In genomic region chr22:30262112-30262511, GRCh38 we compare ENCODE assay signal across 17 cellular contexts. TPM values are rescaled to one million over a fixed set of nuclear protein-coding genes. Genes with fewer than 3 reads are reported as not detected.
DNase-seq lines count a peak whose midpoint lies in the region; ATAC-seq, FAIRE-seq and TF ChIP-seq lines count a peak whose summit lies in the region.
"Had no signal": no experiment of that assay in that cellular context is flagged by ENCODE, and none has a peak within 500 bp of the region (broad histone marks: within the 10 kb centered on the region; RNA-seq: fewer than 3 reads in every experiment).

No MANE protein-coding gene starts in this region.

- no peak for TF ChIP-seq RAD21 in A549 (conservative IDR thresholded peaks at IDR 0.05 in 1 of 2, IDR thresholded peaks at IDR 0.05 in 1 of 2)

- TF ChIP-seq EP300 in A549 (IDR thresholded peaks at IDR 0.05): no peak

- H3K4me1 Mint-ChIP-seq in activated T-helper 1 cell treated with anti-CD3 and anti-CD28 coated beads, Interleukin-12 subunit alpha, Interleukin-12 subunit beta, Interleukin-2, Interleukin-4 antibody, amounts not matched to agents 30 ng/mL and 10 ng/mL and 1 ng/mL, durations not matched to agents 14 hours and 24 hours and 36 hours (ENCODE audit: low read depth): peaks cover 55% of the 10 kb centered on the region

- no peak for TF ChIP-seq CTCF in A549 (IDR thresholded peaks at IDR 0.05)
- no peak for TF ChIP-seq CTCF in foreskin keratinocyte (conservative IDR thresholded peaks at IDR 0.05)
- no peak for TF ChIP-seq CTCF in mucosa of descending colon (IDR thresholded peaks at IDR 0.05)

- H3K9me3 Mint-ChIP-seq in activated T-helper 1 cell treated with anti-CD3 and anti-CD28 coated beads, Interleukin-12 subunit alpha, Interleukin-12 subunit beta, Interleukin-2, Interleukin-4 antibody, amounts not matched to agents 30 ng/mL and 10 ng/mL and 1 ng/mL, durations not matched to agents 14 hours and 24 hours and 36 hours: no peaks in the 10 kb centered on the region
- H3K9me3 Mint-ChIP-seq: activated B cell treated with CpG ODN at 0.5 μM for 24 hours, H9 had no signal

- intact Hi-C loops in activated T-helper 1 cell treated with anti-CD3 and anti-CD28 coated beads, Interleukin-12 subunit alpha, Interleukin-12 subunit beta, Interleukin-2, Interleukin-4 antibody, amounts not matched to agents 30 ng/mL and 10 ng/mL and 1 ng/mL, durations not matched to agents 14 hours and 24 hours and 36 hours (cut with micrococcal nuclease): no loop called here
- intact Hi-C loops in mucosa of descending colon (cut with DNase I, micrococcal nuclease): no loop called here

- H3K9me3 ChIP-seq in A549 (no peaks in the 10 kb centered on the region), mucosa of descending colon (no peaks in the 10 kb centered on the region)
- H3K9me3 ChIP-seq: gastroesophageal sphincter, MG63, thoracic aorta had no signal

- ATAC-seq in A549: no peak
- peak; percentile 45 for ATAC-seq in foreskin keratinocyte
- ATAC-seq in mucosa of descending colon: no peak
- no peak for ATAC-seq in HG02970 (IDR thresholded peaks at IDR 0.05; ENCODE audit: low FRiP score, unreplicated experiment)
- ATAC-seq in HG03045 (IDR thresholded peaks at IDR 0.05; ENCODE audit: unreplicated experiment): no peak
- ATAC-seq: gastroesophageal sphincter had no signal

- WGBS in A549 (ENCODE audit: missing lambda C conversion rate): 100% methylated on average over 2 of the region's 4 CpGs

- no peak overlapping the region; the same call in 2 of the 3 replicates for H3K4me2 ChIP-seq in A549

- peaks cover 57% of the 10 kb centered on the region for H3K4me1 ChIP-seq in A549
- H3K4me1 ChIP-seq in foreskin keratinocyte: peaks cover 8% of the 10 kb centered on the region
- H3K4me1 ChIP-seq in mucosa of descending colon (ENCODE audit: low read depth): peaks cover 6% of the 10 kb centered on the region

- peak overlapping the region; percentile 94 for H3K27ac Mint-ChIP-seq in activated T-helper 1 cell treated with anti-CD3 and anti-CD28 coated beads, Interleukin-12 subunit alpha, Interleukin-12 subunit beta, Interleukin-2, Interleukin-4 antibody, amounts not matched to agents 30 ng/mL and 10 ng/mL and 1 ng/mL, durations not matched to agents 14 hours and 24 hours and 36 hours
- H3K27ac Mint-ChIP-seq: activated B cell treated with CpG ODN at 0.5 μM for 24 hours, H9 had no signal

- no peaks in the 10 kb centered on the region for H3K36me3 ChIP-seq in mucosa of descending colon (ENCODE audit: low read depth)
- H3K36me3 ChIP-seq: gastroesophageal sphincter, MG63, thoracic aorta had no signal

- no peak for FAIRE-seq in A549 (lab: Jason Lieb, UNC)
- FAIRE-seq in GM12891 (lab: Jason Lieb, UNC): peak; percentile 35

- TF ChIP-seq POLR2A in A549 (IDR thresholded peaks at IDR 0.05; ENCODE audit: low read length) (no peak), GM12891 (IDR thresholded peaks at IDR 0.05; ENCODE audit: low read depth, low read length) (no peak)

- no peak for DNase-seq in A549 (ENCODE audit: low read depth in 1 of 2, low spot score in 1 of 2)
- no peak for DNase-seq in GM12891 (ENCODE audit: insufficient read length, low spot score)
- no peak for DNase-seq in activated T-helper 1 cell treated with anti-CD3 and anti-CD28 coated beads, Interleukin-12 subunit alpha, Interleukin-12 subunit beta, Interleukin-2, Interleukin-4 antibody, amounts not matched to agents 30 ng/mL and 10 ng/mL and 1 ng/mL, durations not matched to agents 14 hours and 24 hours and 36 hours (ENCODE audit: low spot score)
- peak; percentile 59 to 80 for DNase-seq in foreskin keratinocyte
- no peak for DNase-seq in mucosa of descending colon
- DNase-seq in kidney glomerular epithelial cell (lab: John Stamatoyannopoulos, UW): no peak
- DNase-seq: NCI-H1436 treated with DMSO at 0.1 percent for 48 hours had no signal

- CTCF ChIA-PET in A549 (lab: Yijun Ruan, JAX): interaction anchor here (0.8 to 4.8 kb wide), 6 partner anchors 38 to 154 kb away, joined by 3 to 25 read pairs (median 6); partner anchors contain the start of genes CCDC157, RNF215 and SF3A1

- POLR2A ChIA-PET in A549 (lab: Yijun Ruan, JAX): no interaction called here

- H3K4me3 ChIP-seq in A549 (no peak overlapping the region), mucosa of descending colon (no peak overlapping the region)
- H3K4me3 ChIP-seq: coronary artery, MG63 had no signal

- peak overlapping the region; percentile 78 for H3K4me3 Mint-ChIP-seq in activated T-helper 1 cell treated with anti-CD3 and anti-CD28 coated beads, Interleukin-12 subunit alpha, Interleukin-12 subunit beta, Interleukin-2, Interleukin-4 antibody, amounts not matched to agents 30 ng/mL and 10 ng/mL and 1 ng/mL, durations not matched to agents 14 hours and 24 hours and 36 hours
- H3K4me3 Mint-ChIP-seq: H9 had no signal

- no peaks in the 10 kb centered on the region for H3K27me3 Mint-ChIP-seq in activated T-helper 1 cell treated with anti-CD3 and anti-CD28 coated beads, Interleukin-12 subunit alpha, Interleukin-12 subunit beta, Interleukin-2, Interleukin-4 antibody, amounts not matched to agents 30 ng/mL and 10 ng/mL and 1 ng/mL, durations not matched to agents 14 hours and 24 hours and 36 hours (ENCODE audit: insufficient read depth)

- peaks cover 22% of the 10 kb centered on the region for H3K36me3 Mint-ChIP-seq in activated T-helper 1 cell treated with anti-CD3 and anti-CD28 coated beads, Interleukin-12 subunit alpha, Interleukin-12 subunit beta, Interleukin-2, Interleukin-4 antibody, amounts not matched to agents 30 ng/mL and 10 ng/mL and 1 ng/mL, durations not matched to agents 14 hours and 24 hours and 36 hours (ENCODE audit: low read depth)
- H3K36me3 Mint-ChIP-seq: brain had no signal

- H3K27ac ChIP-seq in A549 (peak overlapping the region; percentile 99 to 100), foreskin keratinocyte (no peak overlapping the region)
- H3K27ac ChIP-seq: coronary artery, gastroesophageal sphincter, thoracic aorta had no signal

- H3K27me3 ChIP-seq in foreskin keratinocyte: no peaks in the 10 kb centered on the region
- H3K27me3 ChIP-seq: MG63 had no signal

TF ChIP-seq in A549, 52 proteins besides CTCF, POLR2A, EP300 and RAD21 (continues in another document):
- no peak for TF ChIP-seq PHF8 (IDR thresholded peaks at IDR 0.05; ENCODE audit: borderline replicate concordance, low read depth)
- TF ChIP-seq HOXB13 (CRISPR knock-in tag; IDR thresholded peaks at IDR 0.05; ENCODE audit: low read depth): no peak

TF ChIP-seq in GM12891, 5 proteins besides CTCF, POLR2A, EP300 and RAD21:
- TF ChIP-seq POLR2AphosphoS5 (IDR thresholded peaks at IDR 0.05; ENCODE audit: low read depth, low read length) (no peak), POU2F2 (IDR thresholded peaks at IDR 0.05; ENCODE audit: low read depth, low read length) (no peak), PAX5 (IDR thresholded peaks at IDR 0.05; ENCODE audit: insufficient read depth, low read length, severe bottlenecking) (no peak), SPI1 (IDR thresholded peaks at IDR 0.05; ENCODE audit: low read depth, low read length) (no peak), TAF1 (IDR thresholded peaks at IDR 0.05; ENCODE audit: low read depth, low read length) (no peak)

RNA-seq across cellular contexts. Expression of gene OSM, which starts 4.5 kb away (rescaled TPM):
- polyA plus RNA-seq in A549 (2011; rRNA removed) (not detected in 2 replicates), A549 (2017; fragmentation: RNase III; extraction: RNeasy Plus Mini Kit Qiagen cat#74134 plus additional on column Dnase treatment) (not detected in 3 replicates), foreskin keratinocyte (not detected in 2 replicates)
- polyA plus RNA-seq in A549 (2012; cell fraction: cytosol; rRNA removed): 0.03 and 0.09 TPM in 2 replicates
- 0.47 and 0.49 TPM in 2 replicates for polyA plus RNA-seq in A549 (2012; cell fraction: nucleus; rRNA removed)
- polyA minus RNA-seq in A549 (2011; rRNA and poly(A)+ RNA removed): not detected in 2 replicates
- polyA plus RNA-seq in GM12891 (2012; ENCODE audit: low read depth, missing spikeins): 0.28 TPM
- total RNA-seq in activated T-helper 1 cell treated with anti-CD3 and anti-CD28 coated beads, Interleukin-12 subunit alpha, Interleukin-12 subunit beta, Interleukin-2, Interleukin-4 antibody, amounts not matched to agents 30 ng/mL and 10 ng/mL and 1 ng/mL, durations not matched to agents 14 hours and 24 hours and 36 hours: 76.7 and 78.3 TPM in 2 replicates
- total RNA-seq in foreskin keratinocyte (not detected in 2 replicates), mucosa of descending colon (1 to 10 TPM in 1 of 3 donors, under 1 TPM in 1, not detected in 1; 0.41 to 1.0 TPM)
- total RNA-seq: endothelial cell of umbilical vein, H9 had no signal
- polyA plus RNA-seq: endothelial cell of umbilical vein had no signal

RNA-seq across cellular contexts. Expression of gene LIF, which starts 15.6 kb away (rescaled TPM):
- polyA plus RNA-seq in A549 (2011; rRNA removed): 54.5 and 64.7 TPM in 2 replicates
- polyA plus RNA-seq in A549 (2012; cell fraction: cytosol; rRNA removed): 53.0 and 70.6 TPM in 2 replicates
- polyA plus RNA-seq in A549 (2012; cell fraction: nucleus; rRNA removed): 279 and 384 TPM in 2 replicates
- 40.7 to 49.3 TPM (median 44.3 TPM) in 3 replicates for polyA plus RNA-seq in A549 (2017; fragmentation: RNase III; extraction: RNeasy Plus Mini Kit Qiagen cat#74134 plus additional on column Dnase treatment)
- polyA minus RNA-seq in A549 (2011; rRNA and poly(A)+ RNA removed): 62.7 and 126 TPM in 2 replicates
- polyA plus RNA-seq in GM12891 (2012; ENCODE audit: low read depth, missing spikeins): 2.4 TPM
- 450 and 455 TPM in 2 replicates for total RNA-seq in activated T-helper 1 cell treated with anti-CD3 and anti-CD28 coated beads, Interleukin-12 subunit alpha, Interleukin-12 subunit beta, Interleukin-2, Interleukin-4 antibody, amounts not matched to agents 30 ng/mL and 10 ng/mL and 1 ng/mL, durations not matched to agents 14 hours and 24 hours and 36 hours
- total RNA-seq in foreskin keratinocyte: 0.17 and 0.25 TPM in 2 replicates
- polyA plus RNA-seq in foreskin keratinocyte: 0.18 and 0.19 TPM in 2 replicates
- total RNA-seq in mucosa of descending colon: 10 to 100 TPM in 1 of 3 donors, 1 to 10 TPM in 2; 9.1 to 10.0 (median 9.9) TPM

RNA-seq across cellular contexts. Expression of gene CASTOR1, which starts 27.2 kb away (rescaled TPM):
- polyA plus RNA-seq in A549 (2011; rRNA removed): 11.3 and 12.2 TPM in 2 replicates
- 15.9 and 17.8 TPM in 2 replicates for polyA plus RNA-seq in A549 (2012; cell fraction: cytosol; rRNA removed)
- polyA plus RNA-seq in A549 (2012; cell fraction: nucleus; rRNA removed): 32.2 and 52.9 TPM in 2 replicates
- polyA plus RNA-seq in A549 (2017; fragmentation: RNase III; extraction: RNeasy Plus Mini Kit Qiagen cat#74134 plus additional on column Dnase treatment): 4.7 to 6.6 TPM (median 5.5 TPM) in 3 replicates
- 6.0 and 9.2 TPM in 2 replicates for polyA minus RNA-seq in A549 (2011; rRNA and poly(A)+ RNA removed)
- polyA plus RNA-seq in GM12891 (2012; ENCODE audit: low read depth, missing spikeins): 4.6 TPM
- total RNA-seq in activated T-helper 1 cell treated with anti-CD3 and anti-CD28 coated beads, Interleukin-12 subunit alpha, Interleukin-12 subunit beta, Interleukin-2, Interleukin-4 antibody, amounts not matched to agents 30 ng/mL and 10 ng/mL and 1 ng/mL, durations not matched to agents 14 hours and 24 hours and 36 hours: 5.6 and 8.8 TPM in 2 replicates
- 3.2 and 3.5 TPM in 2 replicates for total RNA-seq in foreskin keratinocyte
- 2.4 and 3.1 TPM in 2 replicates for polyA plus RNA-seq in foreskin keratinocyte
- total RNA-seq in mucosa of descending colon: 1 to 10 TPM; 6.1 to 8.4 (median 7.6) TPM

Comparison
In these comparisons a context has a peak if more than half of its experiments do, and no peak if none do; other contexts are left out.
1. DNase-seq: peak in foreskin keratinocyte (2 of 2); none in A549 (0 of 2), GM12891 (single experiment), activated T-helper 1 cell treated with anti-CD3 and anti-CD28 coated beads, Interleukin-12 subunit alpha, Interleukin-12 subunit beta, Interleukin-2, Interleukin-4 antibody, amounts not matched to agents 30 ng/mL and 10 ng/mL and 1 ng/mL, durations not matched to agents 14 hours and 24 hours and 36 hours (single experiment), mucosa of descending colon (0 of 3) and kidney glomerular epithelial cell (single experiment).
2. RNA of gene OSM, which starts 4.5 kb away (total RNA-seq): 76.7 to 78.3 TPM in activated T-helper 1 cell treated with anti-CD3 and anti-CD28 coated beads, Interleukin-12 subunit alpha, Interleukin-12 subunit beta, Interleukin-2, Interleukin-4 antibody, amounts not matched to agents 30 ng/mL and 10 ng/mL and 1 ng/mL, durations not matched to agents 14 hours and 24 hours and 36 hours; 0.41 to 1.0 TPM in mucosa of descending colon and not detected in foreskin keratinocyte; every median in the first group is over 10 times any median in the second.
3. RNA of gene LIF, which starts 15.6 kb away (total RNA-seq): 450 to 455 TPM in activated T-helper 1 cell treated with anti-CD3 and anti-CD28 coated beads, Interleukin-12 subunit alpha, Interleukin-12 subunit beta, Interleukin-2, Interleukin-4 antibody, amounts not matched to agents 30 ng/mL and 10 ng/mL and 1 ng/mL, durations not matched to agents 14 hours and 24 hours and 36 hours; 9.1 to 10.0 TPM in mucosa of descending colon and 0.17 to 0.25 TPM in foreskin keratinocyte; every median in the first group is over 10 times any median in the second.